ENCODE assay signal across 14 cellular contexts in the genomic region with DNA sequence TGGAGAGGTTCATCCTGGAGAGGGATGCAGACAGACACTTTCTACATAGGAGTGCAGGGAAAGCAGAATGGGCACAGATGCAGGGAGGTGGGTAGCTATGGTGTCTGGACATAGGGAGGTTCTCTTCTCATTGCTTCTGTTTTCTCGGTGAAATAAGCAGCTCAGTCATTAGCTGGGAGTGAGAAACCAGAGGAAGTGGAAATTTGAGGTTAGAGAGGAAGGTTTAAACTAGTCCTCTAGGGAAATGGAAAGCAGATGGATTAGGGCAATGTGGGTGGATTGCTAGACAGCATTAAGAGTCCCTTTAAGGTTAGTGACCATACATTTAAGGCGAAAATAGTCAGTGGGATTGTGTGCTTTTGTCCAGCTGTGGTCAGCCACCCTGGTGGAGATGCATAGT. TPM values are rescaled to one million over a fixed set of nuclear protein-coding genes. Genes with fewer than 3 reads are reported as not detected.
A peak's percentile ranks its signal among the peaks of the same experiment; 100 is the strongest.
DNase-seq lines count a peak whose midpoint lies in the region; ATAC-seq, FAIRE-seq and TF ChIP-seq lines count a peak whose summit lies in the region.
"Had no signal": no experiment of that assay in that cellular context is flagged by ENCODE, and none has a peak within 500 bp of the region (broad histone marks: within the 10 kb centered on the region; RNA-seq: fewer than 3 reads in every experiment).

No MANE protein-coding gene starts in this region.

- FAIRE-seq in astrocyte (lab: Jason Lieb, UNC) = no peak

- TF ChIP-seq CTCF in astrocyte (IDR thresholded peaks at IDR 0.05; ENCODE audit: insufficient read depth, low read depth, low read length) (no peak), smooth muscle cell (IDR thresholded peaks at IDR 0.05; ENCODE audit: borderline replicate concordance, insufficient read depth, poor library complexity, severe bottlenecking) (no peak), BE2C (IDR thresholded peaks at IDR 0.05; ENCODE audit: low read depth, low read length) (no peak), PC-3 (conservative IDR thresholded peaks at IDR 0.05; ENCODE audit: low read depth, low read length) (no peak)

- H3K4me1 Mint-ChIP-seq in activated CD4-positive, alpha-beta T cell treated with anti-CD3 and anti-CD28 coated beads, Interleukin-2, amount 10 ng/mL, durations not matched to agents 24 days and 14 days = peaks cover 35% of the 10 kb centered on the region
- H3K4me1 Mint-ChIP-seq in astrocyte (ENCODE audit: low read depth, unreplicated experiment) = peaks cover 40% of the 10 kb centered on the region

- H3K27me3 Mint-ChIP-seq in activated CD4-positive, alpha-beta T cell treated with anti-CD3 and anti-CD28 coated beads, Interleukin-2, amount 10 ng/mL, durations not matched to agents 24 days and 14 days = no peaks in the 10 kb centered on the region
- no peaks in the 10 kb centered on the region for H3K27me3 Mint-ChIP-seq in astrocyte (ENCODE audit: low read depth, unreplicated experiment)

- no peak overlapping the region for H2AFZ ChIP-seq in astrocyte (ENCODE audit: low read depth, low read length)
- no peak overlapping the region for H2AFZ ChIP-seq in smooth muscle cell (ENCODE audit: low read depth)
- no peak overlapping the region for H2AFZ ChIP-seq in PC-3 (ENCODE audit: low read length)

- H3K4me2 ChIP-seq in astrocyte (ENCODE audit: low read length) = no peak overlapping the region
- peak overlapping the region; percentile 57 for H3K4me2 ChIP-seq in smooth muscle cell
- H3K4me2 ChIP-seq in PC-3 (ENCODE audit: low read length) = no peak overlapping the region

- peak overlapping the region; percentile 52 for H3K4me3 Mint-ChIP-seq in activated CD4-positive, alpha-beta T cell treated with anti-CD3 and anti-CD28 coated beads, Interleukin-2, amount 10 ng/mL, durations not matched to agents 24 days and 14 days
- no peak overlapping the region for H3K4me3 Mint-ChIP-seq in astrocyte (ENCODE audit: unreplicated experiment)

- intact Hi-C loops in activated CD4-positive, alpha-beta T cell treated with anti-CD3 and anti-CD28 coated beads, Interleukin-2, amount 10 ng/mL, durations not matched to agents 24 days and 14 days (cut with micrococcal nuclease) = loop anchor here (5.0 kb wide), 1 partner anchor 41 kb away; no protein-coding TSS in a partner anchor
- intact Hi-C loops in PC-3 (cut with micrococcal nuclease) = no loop called here

- no peak overlapping the region for H3K27ac ChIP-seq in astrocyte (ENCODE audit: low read depth, low read length)
- no peak overlapping the region for H3K27ac ChIP-seq in smooth muscle cell (ENCODE audit: low read depth)
- H3K27ac ChIP-seq in PC-3 (ENCODE audit: low read length) = no peak overlapping the region
- H3K27ac ChIP-seq: body of pancreas had no signal

- no TSS peak for BruUV-seq in PC-3 (replicated peaks; lab: Mats Ljungman, UMichigan)

- peak overlapping the region; percentile 65 for H3K27ac Mint-ChIP-seq in activated CD4-positive, alpha-beta T cell treated with anti-CD3 and anti-CD28 coated beads, Interleukin-2, amount 10 ng/mL, durations not matched to agents 24 days and 14 days
- H3K27ac Mint-ChIP-seq in astrocyte (ENCODE audit: unreplicated experiment) = peak overlapping the region; percentile 54

- no peaks in the 10 kb centered on the region for H3K27me3 ChIP-seq in astrocyte (ENCODE audit: insufficient read depth, low read length)
- no peaks in the 10 kb centered on the region for H3K27me3 ChIP-seq in smooth muscle cell (ENCODE audit: low read depth)
- no peaks in the 10 kb centered on the region for H3K27me3 ChIP-seq in BE2C
- no peaks in the 10 kb centered on the region for H3K27me3 ChIP-seq in PC-3 (ENCODE audit: low read length)
- H3K27me3 ChIP-seq: body of pancreas had no signal

- H3K79me2 ChIP-seq in astrocyte (ENCODE audit: insufficient read depth, low read length) (peaks cover 78% of the 10 kb centered on the region), smooth muscle cell (ENCODE audit: low read depth) (peaks cover 98% of the 10 kb centered on the region), PC-3 (ENCODE audit: low read length) (peaks cover 67% of the 10 kb centered on the region)

- POLR2A ChIA-PET in PC-3 (lab: Charles Lee; ENCODE audit: unreplicated experiment) = no interaction called here

- H3K9ac ChIP-seq in astrocyte (ENCODE audit: low read length) (no peak overlapping the region), smooth muscle cell (ENCODE audit: low read depth) (no peak overlapping the region), PC-3 (ENCODE audit: low read length) (no peak overlapping the region)

- no peaks in the 10 kb centered on the region for H3K4me1 ChIP-seq in astrocyte (ENCODE audit: insufficient read depth, low read length)
- H3K4me1 ChIP-seq in smooth muscle cell (ENCODE audit: low read depth) = peaks cover 19% of the 10 kb centered on the region
- H3K4me1 ChIP-seq in BE2C = no peaks in the 10 kb centered on the region
- H3K4me1 ChIP-seq in PC-3 (ENCODE audit: insufficient read depth, low read length) = peaks cover 3% of the 10 kb centered on the region

- H3K36me3 ChIP-seq in astrocyte (ENCODE audit: insufficient read depth, low read length) (peaks cover 3% of the 10 kb centered on the region), smooth muscle cell (ENCODE audit: low read depth) (no peaks in the 10 kb centered on the region), BE2C (peaks cover 9% of the 10 kb centered on the region), PC-3 (ENCODE audit: low read depth, low read length) (0 out of 2 replicates have a peak, but pooled peaks cover 9% of the 10 kb centered on the region)

- 39% methylated on average over 2 of the region's 2 CpGs for WGBS in smooth muscle cell (ENCODE audit: low lambda C conversion rate)

- no peak for DNase-seq in activated CD4-positive, alpha-beta T cell treated with anti-CD3 and anti-CD28 coated beads, Interleukin-2, amount 10 ng/mL, durations not matched to agents 24 days and 14 days
- no peak for DNase-seq in activated CD4-positive, alpha-beta T cell treated with anti-CD3 and anti-CD28 coated beads for 1 hour
- DNase-seq in MV-4-11 (lab: John Stamatoyannopoulos, UW) (peak; percentile 93), astrocyte (ENCODE audit: low read depth) (no peak), smooth muscle cell (lab: John Stamatoyannopoulos, UW; ENCODE audit: unreplicated experiment) (no peak), BE2C (no peak), AG20443 (ENCODE audit: low spot score) (no peak), PC-3 (no peak)
- DNase-seq: ACHN; activated T-cell treated with anti-CD3 and anti-CD28 coated beads, Interleukin-2, amount 50 U/mL, for 4 hours; body of pancreas; NCI-H1930; NCI-H524 treated with DMSO at 0.1 percent for 48 hours had no signal

- H3K4me3 ChIP-seq in astrocyte (ENCODE audit: insufficient read depth, low read depth, low read length) = no peak overlapping the region
- H3K4me3 ChIP-seq in smooth muscle cell = no peak overlapping the region
- no peak overlapping the region for H3K4me3 ChIP-seq in BE2C (ENCODE audit: low read depth, low read length)
- H3K4me3 ChIP-seq in PC-3 (ENCODE audit: low read length) = no peak overlapping the region
- H3K4me3 ChIP-seq: body of pancreas had no signal

- H3K9me2 ChIP-seq in PC-3 (replicated peaks; ENCODE audit: low read length) = no peaks in the 10 kb centered on the region

- peaks cover 3% of the 10 kb centered on the region for H3K36me3 Mint-ChIP-seq in activated CD4-positive, alpha-beta T cell treated with anti-CD3 and anti-CD28 coated beads, Interleukin-2, amount 10 ng/mL, durations not matched to agents 24 days and 14 days (ENCODE audit: low read depth)
- H3K36me3 Mint-ChIP-seq in astrocyte (ENCODE audit: low read depth, unreplicated experiment) = peaks cover 8% of the 10 kb centered on the region

- no peaks in the 10 kb centered on the region for H3K9me3 Mint-ChIP-seq in activated CD4-positive, alpha-beta T cell treated with anti-CD3 and anti-CD28 coated beads, Interleukin-2, amount 10 ng/mL, durations not matched to agents 24 days and 14 days
- no peaks in the 10 kb centered on the region for H3K9me3 Mint-ChIP-seq in astrocyte (ENCODE audit: unreplicated experiment)
- H3K9me3 Mint-ChIP-seq: activated T-cell treated with anti-CD3 and anti-CD28 coated beads, Interleukin-2, amount 50 U/mL, for 4 hours had no signal

- H3F3A ChIP-seq in smooth muscle cell (ENCODE audit: low read depth) (peaks cover 3% of the 10 kb centered on the region), PC-3 (ENCODE audit: low read length, unreplicated experiment) (no peaks in the 10 kb centered on the region)

- peaks cover 84% of the 10 kb centered on the region for H4K20me1 ChIP-seq in astrocyte (ENCODE audit: insufficient read depth, low read length)
- H4K20me1 ChIP-seq in smooth muscle cell (ENCODE audit: low read depth) = peaks cover 100% of the 10 kb centered on the region
- no peaks in the 10 kb centered on the region; the same call in 1 of the 2 replicates for H4K20me1 ChIP-seq in PC-3 (ENCODE audit: low read length)

- CTCF ChIA-PET in PC-3 (lab: Charles Lee) = no interaction called here

- no peak for ATAC-seq in PC-3
- ATAC-seq: body of pancreas, left lobe of liver had no signal

- no peaks in the 10 kb centered on the region for H3K9me3 ChIP-seq in astrocyte (ENCODE audit: insufficient read depth, low read depth, low read length)
- H3K9me3 ChIP-seq in smooth muscle cell (replicated peaks; ENCODE audit: low read depth) = no peaks in the 10 kb centered on the region
- no peaks in the 10 kb centered on the region for H3K9me3 ChIP-seq in BE2C
- H3K9me3 ChIP-seq in PC-3 (ENCODE audit: low read length) = no peaks in the 10 kb centered on the region
- H3K9me3 ChIP-seq: body of pancreas had no signal

RNA-seq across cellular contexts. Expression of a gene that starts 39.6 kb away (rescaled TPM):
- total RNA-seq in activated CD4-positive, alpha-beta T cell treated with anti-CD3 and anti-CD28 coated beads, Interleukin-2, amount 10 ng/mL, durations not matched to agents 24 days and 14 days = 39.3 and 41.8 TPM in 2 replicates
- total RNA-seq in astrocyte = 229 and 240 TPM in 2 replicates
- total RNA-seq in smooth muscle cell = 250 and 264 TPM in 2 replicates
- polyA plus RNA-seq in smooth muscle cell = 276 and 303 TPM in 2 replicates
- polyA plus RNA-seq in BE2C (2012; ENCODE audit: insufficient read depth, insufficient read length, low read depth) = 46.7 TPM
- 86.5 and 95.1 TPM in 2 replicates for total RNA-seq in PC-3 (2014; rRNA removed)
